8 cellular contexts compared by ENCODE assay signal in genomic region chr6:10659697-10660348, GRCh38. TPM values are rescaled to one million over a fixed set of nuclear protein-coding genes. Genes with fewer than 3 reads are reported as not detected.
DNase-seq lines count a peak whose midpoint lies in the region; ATAC-seq and TF ChIP-seq lines count a peak whose summit lies in the region.

No MANE protein-coding gene starts in this region.

- no peaks in the 10 kb centered on the region for H3K79me1 ChIP-seq in IMR-90 (ENCODE audit: low read depth in 1 of 2, low read length in 2 of 2)

- no peak overlapping the region for H3K56ac ChIP-seq in IMR-90 (ENCODE audit: extremely low read depth, insufficient read depth, low read length)

- H4K20me1 ChIP-seq in IMR-90 (ENCODE audit: insufficient read depth, low read length): no peaks in the 10 kb centered on the region
- no peaks in the 10 kb centered on the region for H4K20me1 ChIP-seq in Karpas-422 (ENCODE audit: insufficient read depth, low read depth, low read length)

- H4K5ac ChIP-seq in IMR-90 (ENCODE audit: low read depth, low read length): no peak overlapping the region; the same call in 1 of the 2 replicates

- peak; percentile 54 for ATAC-seq in IMR-90 (ENCODE audit: low read depth)

- H3K27me3 Mint-ChIP-seq in dendritic cell treated with granulocyte-macrophage colony-stimulating factor and Interleukin-4, amounts not matched to agents 40 ng/mL and 50 ng/mL, for 4 days: no peaks in the 10 kb centered on the region
- H3K27me3 Mint-ChIP-seq in activated T-helper 2 cell treated with anti-CD3 and anti-CD28 coated beads, Interferon-gamma antibody, Interleukin-2, Interleukin-4, amounts not matched to agents 10 μg/mL and 5 μg/mL and 100 μg/mL, durations not matched to agents 14 hours and 24 hours and 36 hours (ENCODE audit: low read depth): peaks cover 16% of the 10 kb centered on the region

- BruUV-seq in IMR-90 (replicated peaks; lab: Mats Ljungman, UMichigan): no TSS peak

- H3K36me3 ChIP-seq in BE2C (no peaks in the 10 kb centered on the region), IMR-90 (ENCODE audit: control insufficient read depth, insufficient read depth, low read length) (no peaks in the 10 kb centered on the region), Karpas-422 (ENCODE audit: insufficient read depth, low read length) (no peaks in the 10 kb centered on the region)

- TF ChIP-seq POLR2A in IMR-90 (IDR thresholded peaks at IDR 0.05; ENCODE audit: low read depth, low read length): no peak

- no peaks in the 10 kb centered on the region for H3K9me1 ChIP-seq in IMR-90 (ENCODE audit: insufficient read depth, low read length)

- no peak overlapping the region for H4K91ac ChIP-seq in IMR-90 (ENCODE audit: insufficient read depth, low read depth, low read length)

- H2BK5ac ChIP-seq in IMR-90 (ENCODE audit: low read depth, low read length, poor library complexity, severe bottlenecking): no peak overlapping the region

- DNase-seq in BE2C: peak; percentile 18
- DNase-seq in IMR-90: no peak
- DNase-seq in myocyte (ENCODE audit: low read depth): peak; percentile 41
- DNase-seq in activated T-helper 2 cell treated with anti-CD3 and anti-CD28 coated beads, Interferon-gamma antibody, Interleukin-2, Interleukin-4, amounts not matched to agents 10 μg/mL and 5 μg/mL and 100 μg/mL, durations not matched to agents 14 hours and 24 hours and 36 hours (ENCODE audit: low spot score): no peak
- DNase-seq in Karpas-422: no peak
- no peak for DNase-seq in NCI-H2171 (lab: John Stamatoyannopoulos, UW)
- DNase-seq in globus pallidus (ENCODE audit: low spot score): no peak

- no peak overlapping the region for H3K27ac ChIP-seq in IMR-90 (ENCODE audit: insufficient read depth, low read length)
- H3K27ac ChIP-seq in Karpas-422 (ENCODE audit: low read length): no peak overlapping the region

- H3K23ac ChIP-seq in IMR-90 (ENCODE audit: low read depth, low read length): no peak overlapping the region

- H3K27ac Mint-ChIP-seq in dendritic cell treated with granulocyte-macrophage colony-stimulating factor and Interleukin-4, amounts not matched to agents 40 ng/mL and 50 ng/mL, for 4 days: peak overlapping the region; percentile 69
- H3K27ac Mint-ChIP-seq in activated T-helper 2 cell treated with anti-CD3 and anti-CD28 coated beads, Interferon-gamma antibody, Interleukin-2, Interleukin-4, amounts not matched to agents 10 μg/mL and 5 μg/mL and 100 μg/mL, durations not matched to agents 14 hours and 24 hours and 36 hours: no peak overlapping the region

- in situ Hi-C loops in IMR-90 (cut with MboI; ENCODE audit: low sequenced_read_pairs): no loop called here

- no peaks in the 10 kb centered on the region for H3K79me2 ChIP-seq in Karpas-422 (ENCODE audit: low read length)

- H3K4me1 Mint-ChIP-seq in dendritic cell treated with granulocyte-macrophage colony-stimulating factor and Interleukin-4, amounts not matched to agents 40 ng/mL and 50 ng/mL, for 4 days (ENCODE audit: low read depth): peaks cover 11% of the 10 kb centered on the region
- H3K4me1 Mint-ChIP-seq in activated T-helper 2 cell treated with anti-CD3 and anti-CD28 coated beads, Interferon-gamma antibody, Interleukin-2, Interleukin-4, amounts not matched to agents 10 μg/mL and 5 μg/mL and 100 μg/mL, durations not matched to agents 14 hours and 24 hours and 36 hours (ENCODE audit: low read depth): peaks cover 10% of the 10 kb centered on the region

- H3K4ac ChIP-seq in IMR-90 (ENCODE audit: low read depth, low read length): no peak overlapping the region

- dilution Hi-C loops in IMR-90 (cut with HindIII; ENCODE audit: low sequenced_read_pairs, unreplicated experiment): no loop called here

- H3K9me2 ChIP-seq in Karpas-422 (replicated peaks; ENCODE audit: insufficient read depth, low read length): no peaks in the 10 kb centered on the region

- H3K4me2 ChIP-seq in IMR-90 (ENCODE audit: low read depth, low read length) (no peak overlapping the region; the same call in 1 of the 2 replicates), Karpas-422 (ENCODE audit: low read depth, low read length, poor library complexity, severe bottlenecking) (no peak overlapping the region)

- no peak overlapping the region for H2AK5ac ChIP-seq in IMR-90 (ENCODE audit: low read depth, low read length)

- no peak overlapping the region for H3K14ac ChIP-seq in IMR-90 (replicated peaks; ENCODE audit: low read depth, low read length)

- H3K18ac ChIP-seq in IMR-90 (ENCODE audit: low read depth, low read length): no peak overlapping the region

- POLR2A ChIA-PET in IMR-90 (lab: Charles Lee; ENCODE audit: unreplicated experiment): no interaction called here

- no peak overlapping the region for H2BK120ac ChIP-seq in IMR-90 (ENCODE audit: low read depth, low read length)

- TF ChIP-seq CTCF in BE2C (IDR thresholded peaks at IDR 0.05; ENCODE audit: low read depth, low read length) (no peak), IMR-90 (conservative IDR thresholded peaks at IDR 0.05; ENCODE audit: low read depth, low read length) (no peak)

- intact Hi-C loops in IMR-90 (cut with micrococcal nuclease): no loop called here
- intact Hi-C loops in dendritic cell treated with granulocyte-macrophage colony-stimulating factor and Interleukin-4, amounts not matched to agents 40 ng/mL and 50 ng/mL, for 4 days (cut with micrococcal nuclease): no loop called here
- intact Hi-C loops in activated T-helper 2 cell treated with anti-CD3 and anti-CD28 coated beads, Interferon-gamma antibody, Interleukin-2, Interleukin-4, amounts not matched to agents 10 μg/mL and 5 μg/mL and 100 μg/mL, durations not matched to agents 14 hours and 24 hours and 36 hours (cut with micrococcal nuclease): no loop called here

- H3K4me3 ChIP-seq in BE2C (ENCODE audit: low read depth, low read length) (peak overlapping the region; percentile 44), IMR-90 (ENCODE audit: insufficient read depth, low read depth, low read length) (peak overlapping the region; percentile 39), Karpas-422 (ENCODE audit: low read length) (no peak overlapping the region)

- 50% methylated on average over 4 of the region's 48 CpGs; no CpG with 5 or more reads in 1 of the 2 experiments for WGBS in IMR-90 (ENCODE audit: extremely low coverage in 2 of 2, insufficient read length in 1 of 2), 2 experiments

- no peaks in the 10 kb centered on the region for H3K4me1 ChIP-seq in BE2C
- no peaks in the 10 kb centered on the region for H3K4me1 ChIP-seq in IMR-90 (ENCODE audit: control insufficient read depth, insufficient read depth, low read length)
- peaks cover 7% of the 10 kb centered on the region for H3K4me1 ChIP-seq in Karpas-422 (ENCODE audit: low read length)

- no peak overlapping the region for H2BK15ac ChIP-seq in IMR-90 (ENCODE audit: low read depth, low read length)

- H3K4me3 Mint-ChIP-seq in dendritic cell treated with granulocyte-macrophage colony-stimulating factor and Interleukin-4, amounts not matched to agents 40 ng/mL and 50 ng/mL, for 4 days: peak overlapping the region; percentile 69
- H3K4me3 Mint-ChIP-seq in activated T-helper 2 cell treated with anti-CD3 and anti-CD28 coated beads, Interferon-gamma antibody, Interleukin-2, Interleukin-4, amounts not matched to agents 10 μg/mL and 5 μg/mL and 100 μg/mL, durations not matched to agents 14 hours and 24 hours and 36 hours (ENCODE audit: low read depth): no peak overlapping the region

- H3K9me3 ChIP-seq in BE2C (no peaks in the 10 kb centered on the region), IMR-90 (ENCODE audit: control insufficient read depth, insufficient read depth, low read length) (no peaks in the 10 kb centered on the region; the same call in 1 of the 2 replicates), Karpas-422 (ENCODE audit: low read length) (no peaks in the 10 kb centered on the region)

- H3K9me3 Mint-ChIP-seq in dendritic cell treated with granulocyte-macrophage colony-stimulating factor and Interleukin-4, amounts not matched to agents 40 ng/mL and 50 ng/mL, for 4 days: no peaks in the 10 kb centered on the region
- no peaks in the 10 kb centered on the region for H3K9me3 Mint-ChIP-seq in activated T-helper 2 cell treated with anti-CD3 and anti-CD28 coated beads, Interferon-gamma antibody, Interleukin-2, Interleukin-4, amounts not matched to agents 10 μg/mL and 5 μg/mL and 100 μg/mL, durations not matched to agents 14 hours and 24 hours and 36 hours

- H3K27me3 ChIP-seq in BE2C (no peaks in the 10 kb centered on the region), IMR-90 (ENCODE audit: control insufficient read depth, insufficient read depth, low read length) (no peaks in the 10 kb centered on the region; the same call in 1 of the 2 replicates), Karpas-422 (ENCODE audit: low read length) (no peaks in the 10 kb centered on the region)

- H2AFZ ChIP-seq in IMR-90 (replicated peaks; ENCODE audit: low read length, poor library complexity) (peak overlapping the region; percentile 51), Karpas-422 (ENCODE audit: low read length) (no peak overlapping the region)

- TF ChIP-seq RAD21 in IMR-90 (IDR thresholded peaks at IDR 0.05; ENCODE audit: low read length): no peak

- H2AK9ac ChIP-seq in IMR-90 (replicated peaks; ENCODE audit: low read depth, low read length, poor library complexity): no peak overlapping the region

- H2BK20ac ChIP-seq in IMR-90 (ENCODE audit: low read depth, low read length): no peak overlapping the region

- H3K9ac ChIP-seq in IMR-90 (ENCODE audit: low read depth, low read length) (peak overlapping the region; percentile 12; the same call in 1 of the 2 replicates), Karpas-422 (ENCODE audit: low read length) (no peak overlapping the region)

- CTCF ChIA-PET in IMR-90 (lab: Yijun Ruan, JAX): no interaction called here

- H3K36me3 Mint-ChIP-seq in dendritic cell treated with granulocyte-macrophage colony-stimulating factor and Interleukin-4, amounts not matched to agents 40 ng/mL and 50 ng/mL, for 4 days (ENCODE audit: low read depth): no peaks in the 10 kb centered on the region
- H3K36me3 Mint-ChIP-seq in activated T-helper 2 cell treated with anti-CD3 and anti-CD28 coated beads, Interferon-gamma antibody, Interleukin-2, Interleukin-4, amounts not matched to agents 10 μg/mL and 5 μg/mL and 100 μg/mL, durations not matched to agents 14 hours and 24 hours and 36 hours (ENCODE audit: low read depth): no peaks in the 10 kb centered on the region

- H4K8ac ChIP-seq in IMR-90 (ENCODE audit: low read depth in 2 of 2, low read length in 2 of 2): no peak overlapping the region

RNA-seq across cellular contexts. Expression of gene C6orf52, which starts 34.6 kb away (rescaled TPM):
- 25.2 TPM for polyA plus RNA-seq in BE2C (2012; ENCODE audit: insufficient read depth, insufficient read length, low read depth)
- total RNA-seq in IMR-90 (2012; rRNA removed) (not detected in 2 replicates), myocyte (0.75 TPM in 1 of 2 replicates, not detected in the other)
- 0.31 TPM in 1 of 2 replicates, not detected in the other for polyA plus RNA-seq in IMR-90 (2012; rRNA removed)
- polyA plus RNA-seq in IMR-90 (2012; cell fraction: cytosol; rRNA removed): 0.47 TPM in 1 of 2 replicates, not detected in the other
- polyA plus RNA-seq in IMR-90 (2012; cell fraction: nucleus; rRNA removed; ENCODE audit: low replicate concordance): 0.40 TPM in 1 of 2 replicates, not detected in the other
- polyA plus RNA-seq in myocyte (2012): 0.88 TPM
- total RNA-seq in activated T-helper 2 cell treated with anti-CD3 and anti-CD28 coated beads, Interferon-gamma antibody, Interleukin-2, Interleukin-4, amounts not matched to agents 10 μg/mL and 5 μg/mL and 100 μg/mL, durations not matched to agents 14 hours and 24 hours and 36 hours: 1.7 and 2.4 TPM in 2 replicates
- not detected in 2 replicates for total RNA-seq in Karpas-422 (2014; rRNA removed; shearing (Covaris generic); ENCODE audit: low replicate concordance)

RNA-seq across cellular contexts. Expression of gene PAK1IP1, which starts 34.9 kb away (rescaled TPM):
- polyA plus RNA-seq in BE2C (2012; ENCODE audit: insufficient read depth, insufficient read length, low read depth): 50.2 TPM
- total RNA-seq in IMR-90 (2012; rRNA removed): 22.9 and 28.6 TPM in 2 replicates
- polyA plus RNA-seq in IMR-90 (2012; rRNA removed): 16.7 and 16.9 TPM in 2 replicates
- polyA plus RNA-seq in IMR-90 (2012; cell fraction: cytosol; rRNA removed): 3.9 and 5.4 TPM in 2 replicates
- 2.0 and 7.9 TPM in 2 replicates for polyA plus RNA-seq in IMR-90 (2012; cell fraction: nucleus; rRNA removed; ENCODE audit: low replicate concordance)
- total RNA-seq in myocyte: 25.3 and 30.3 TPM in 2 replicates
- 10.3 TPM for polyA plus RNA-seq in myocyte (2012)
- total RNA-seq in activated T-helper 2 cell treated with anti-CD3 and anti-CD28 coated beads, Interferon-gamma antibody, Interleukin-2, Interleukin-4, amounts not matched to agents 10 μg/mL and 5 μg/mL and 100 μg/mL, durations not matched to agents 14 hours and 24 hours and 36 hours: 27.9 and 28.8 TPM in 2 replicates
- total RNA-seq in Karpas-422 (2014; rRNA removed; shearing (Covaris generic); ENCODE audit: low replicate concordance): 12.3 and 14.3 TPM in 2 replicates

Comparison
In these comparisons a context has a peak if more than half of its experiments do, and no peak if none do; other contexts are left out.
1. DNase-seq: peak in BE2C (single experiment) and myocyte (single experiment); none in IMR-90 (single experiment), activated T-helper 2 cell treated with anti-CD3 and anti-CD28 coated beads, Interferon-gamma antibody, Interleukin-2, Interleukin-4, amounts not matched to agents 10 μg/mL and 5 μg/mL and 100 μg/mL, durations not matched to agents 14 hours and 24 hours and 36 hours (single experiment), Karpas-422 (single experiment), NCI-H2171 (single experiment) and globus pallidus (single experiment).